In genomic region chr1:11979453-11979817, GRCh38 we compare ENCODE assay signal across 8 cellular contexts. TPM values are rescaled to one million over a fixed set of nuclear protein-coding genes. Genes with fewer than 3 reads are reported as not detected.
DNase-seq lines count a peak whose midpoint lies in the region; ATAC-seq and TF ChIP-seq lines count a peak whose summit lies in the region.

No MANE protein-coding gene starts in this region.

- no peaks in the 10 kb centered on the region for H3K9me3 ChIP-seq in iPS-18a (ENCODE audit: control insufficient read depth, low read depth, low read length)
- no peaks in the 10 kb centered on the region for H3K9me3 ChIP-seq in stomach

- 38 to 44% (median 42%) methylated on average over 17 of the region's 17 CpGs for WGBS in stomach, 5 donors

- H3K4me1 ChIP-seq in iPS-18a (ENCODE audit: control insufficient read depth, low read depth, low read length), result peaks cover 7% of the 10 kb centered on the region
- H3K4me1 ChIP-seq in stomach, result peaks cover 43 to 55% (median 51%) of the 10 kb centered on the region in 4 donors

- TF ChIP-seq POLR2A in stomach (IDR thresholded peaks at IDR 0.05), result no peak

- peaks cover 11% of the 10 kb centered on the region for H3K36me3 Mint-ChIP-seq in activated CD8-positive, alpha-beta memory T cell treated with anti-CD3 and anti-CD28 coated beads, Interleukin-2, amount 10 ng/mL, durations not matched to agents 7 days and 5 days
- H3K36me3 Mint-ChIP-seq in activated naive CD8-positive, alpha-beta T cell treated with anti-CD3 and anti-CD28 coated beads for 36 hours, result peaks cover 13% of the 10 kb centered on the region

- H3K4me3 Mint-ChIP-seq in activated CD8-positive, alpha-beta memory T cell treated with anti-CD3 and anti-CD28 coated beads, Interleukin-2, amount 10 ng/mL, durations not matched to agents 7 days and 5 days, result peak overlapping the region; percentile 99
- H3K4me3 Mint-ChIP-seq in activated naive CD8-positive, alpha-beta T cell treated with anti-CD3 and anti-CD28 coated beads for 36 hours, result peak overlapping the region; percentile 92

- peak overlapping the region; percentile 84 for H3K27ac Mint-ChIP-seq in activated CD8-positive, alpha-beta memory T cell treated with anti-CD3 and anti-CD28 coated beads, Interleukin-2, amount 10 ng/mL, durations not matched to agents 7 days and 5 days
- H3K27ac Mint-ChIP-seq in activated naive CD8-positive, alpha-beta T cell treated with anti-CD3 and anti-CD28 coated beads for 36 hours, result peak overlapping the region; percentile 84

- intact Hi-C loops in stomach (cut with DNase I; ENCODE audit: low total_unique reads), result loop anchor here (10.0 kb wide), 1 partner anchor 65 kb away; no protein-coding TSS in a partner anchor

- no peaks in the 10 kb centered on the region for H3K27me3 Mint-ChIP-seq in activated CD8-positive, alpha-beta memory T cell treated with anti-CD3 and anti-CD28 coated beads, Interleukin-2, amount 10 ng/mL, durations not matched to agents 7 days and 5 days
- no peaks in the 10 kb centered on the region for H3K27me3 Mint-ChIP-seq in activated naive CD8-positive, alpha-beta T cell treated with anti-CD3 and anti-CD28 coated beads for 36 hours

- no peak for TF ChIP-seq EP300 in stomach (IDR thresholded peaks at IDR 0.05)

- peaks cover 46% of the 10 kb centered on the region for H3K4me1 Mint-ChIP-seq in activated CD8-positive, alpha-beta memory T cell treated with anti-CD3 and anti-CD28 coated beads, Interleukin-2, amount 10 ng/mL, durations not matched to agents 7 days and 5 days
- peaks cover 33% of the 10 kb centered on the region for H3K4me1 Mint-ChIP-seq in activated naive CD8-positive, alpha-beta T cell treated with anti-CD3 and anti-CD28 coated beads for 36 hours

- CTCF ChIA-PET in activated CD8-positive, alpha-beta memory T cell treated with anti-CD3 and anti-CD28 coated beads, Interleukin-2, amount 10 ng/mL, durations not matched to agents 7 days and 5 days (lab: Charles Lee), result interaction anchor here (0.6 to 1.3 kb wide), 4 partner anchors 70 to 207 kb away, joined by 3 to 4 read pairs (median 4); partner anchors contain the start of genes CLCN6 and MTHFR

- H3K36me3 ChIP-seq in iPS-18a (ENCODE audit: control insufficient read depth, low read depth, low read length) (peaks cover 28% of the 10 kb centered on the region), stomach (peaks cover 15 to 49% (median 41%) of the 10 kb centered on the region in 4 donors)

- no peaks in the 10 kb centered on the region for H3K9me3 Mint-ChIP-seq in activated CD8-positive, alpha-beta memory T cell treated with anti-CD3 and anti-CD28 coated beads, Interleukin-2, amount 10 ng/mL, durations not matched to agents 7 days and 5 days (ENCODE audit: low read depth)
- H3K9me3 Mint-ChIP-seq in activated naive CD8-positive, alpha-beta T cell treated with anti-CD3 and anti-CD28 coated beads for 36 hours, result no peaks in the 10 kb centered on the region

- H3K27me3 ChIP-seq in iPS-18a (ENCODE audit: control insufficient read depth, insufficient read depth, low read length) (no peaks in the 10 kb centered on the region), stomach (no peaks in the 10 kb centered on the region)

- H3K4me3 ChIP-seq in iPS-18a (ENCODE audit: low read length) (peak overlapping the region; percentile 99), stomach (peak overlapping the region; percentile 80 to 100 (median 96))

- H3K9ac ChIP-seq in iPS-18a (ENCODE audit: low read length), result peak overlapping the region; percentile 49

- no peak for ATAC-seq in activated CD8-positive, alpha-beta memory T cell treated with anti-CD3 and anti-CD28 coated beads, Interleukin-2, amount 10 ng/mL, durations not matched to agents 7 days and 5 days
- no peak for ATAC-seq in GM21526 (IDR thresholded peaks at IDR 0.05; ENCODE audit: low FRiP score, unreplicated experiment)

- no peak for TF ChIP-seq CTCF in stomach (IDR thresholded peaks at IDR 0.05)

- peak overlapping the region; percentile 68 for H3K27ac ChIP-seq in iPS-18a (ENCODE audit: low read length)
- H3K27ac ChIP-seq in stomach, result peak overlapping the region; percentile 81 to 100 (median 96)

- DNase-seq in activated CD8-positive, alpha-beta memory T cell treated with anti-CD3 and anti-CD28 coated beads, Interleukin-2, amount 10 ng/mL, durations not matched to agents 7 days and 5 days, result no peak
- no peak for DNase-seq in activated CD8-positive, alpha-beta memory T cell treated with anti-CD3 and anti-CD28 coated beads for 24 hours
- no peak for DNase-seq in activated naive CD8-positive, alpha-beta T cell treated with anti-CD3 and anti-CD28 coated beads for 36 hours
- DNase-seq in stomach (peak; percentile 32), NCI-H1048 (lab: John Stamatoyannopoulos, UW) (no peak), NCI-H774 (lab: John Stamatoyannopoulos, UW) (no peak)

RNA-seq across cellular contexts. Expression of gene MFN2, which starts 0.8 kb away (rescaled TPM):
- total RNA-seq in activated CD8-positive, alpha-beta memory T cell treated with anti-CD3 and anti-CD28 coated beads, Interleukin-2, amount 10 ng/mL, durations not matched to agents 7 days and 5 days, result 10 to 100 TPM; 57.7 to 67.5 TPM
- 10 to 100 TPM; 78.1 to 84.2 TPM for total RNA-seq in activated naive CD8-positive, alpha-beta T cell treated with anti-CD3 and anti-CD28 coated beads for 36 hours
- total RNA-seq in stomach, result 10 to 100 TPM; 46.6 to 68.0 (median 53.6) TPM
- polyA plus RNA-seq in stomach, result 10 to 100 TPM; 31.2 to 41.9 (median 37.4) TPM

RNA-seq across cellular contexts. Expression of gene MIIP, which starts 39.9 kb away (rescaled TPM):
- total RNA-seq in activated CD8-positive, alpha-beta memory T cell treated with anti-CD3 and anti-CD28 coated beads, Interleukin-2, amount 10 ng/mL, durations not matched to agents 7 days and 5 days, result 10 to 100 TPM; 41.4 to 59.3 TPM
- total RNA-seq in activated naive CD8-positive, alpha-beta T cell treated with anti-CD3 and anti-CD28 coated beads for 36 hours, result 10 to 100 TPM; 21.0 to 22.2 TPM
- 100 to 1,000 TPM in 1 of 5 donors, 10 to 100 TPM in 3, 1 to 10 TPM in 1; 1.8 to 107 (median 13.2) TPM for total RNA-seq in stomach
- polyA plus RNA-seq in stomach, result 10 to 100 TPM; 22.1 to 32.7 (median 25.7) TPM

RNA-seq across cellular contexts. Expression of gene PLOD1, which starts 44.9 kb away (rescaled TPM):
- 10 to 100 TPM; 17.6 to 20.8 TPM for total RNA-seq in activated CD8-positive, alpha-beta memory T cell treated with anti-CD3 and anti-CD28 coated beads, Interleukin-2, amount 10 ng/mL, durations not matched to agents 7 days and 5 days
- 10 to 100 TPM; 21.9 to 22.5 TPM for total RNA-seq in activated naive CD8-positive, alpha-beta T cell treated with anti-CD3 and anti-CD28 coated beads for 36 hours
- 10 to 100 TPM in 4 of 5 donors, 1 to 10 TPM in 1; 8.2 to 56.2 (median 39.4) TPM for total RNA-seq in stomach
- 10 to 100 TPM in 2 of 3 donors, 1 to 10 TPM in 1; 9.8 to 39.5 (median 31.1) TPM for polyA plus RNA-seq in stomach

RNA-seq across cellular contexts. Expression of gene KIAA2013, which starts 53.2 kb away (rescaled TPM):
- 10 to 100 TPM; 44.2 to 44.6 TPM for total RNA-seq in activated CD8-positive, alpha-beta memory T cell treated with anti-CD3 and anti-CD28 coated beads, Interleukin-2, amount 10 ng/mL, durations not matched to agents 7 days and 5 days
- total RNA-seq in activated naive CD8-positive, alpha-beta T cell treated with anti-CD3 and anti-CD28 coated beads for 36 hours, result 10 to 100 TPM; 27.5 to 30.1 TPM
- total RNA-seq in stomach, result 100 to 1,000 TPM in 2 of 5 donors, 10 to 100 TPM in 3; 21.0 to 525 (median 70.0) TPM
- polyA plus RNA-seq in stomach, result 10 to 100 TPM; 14.4 to 28.9 (median 15.5) TPM
